In the genomic region with DNA sequence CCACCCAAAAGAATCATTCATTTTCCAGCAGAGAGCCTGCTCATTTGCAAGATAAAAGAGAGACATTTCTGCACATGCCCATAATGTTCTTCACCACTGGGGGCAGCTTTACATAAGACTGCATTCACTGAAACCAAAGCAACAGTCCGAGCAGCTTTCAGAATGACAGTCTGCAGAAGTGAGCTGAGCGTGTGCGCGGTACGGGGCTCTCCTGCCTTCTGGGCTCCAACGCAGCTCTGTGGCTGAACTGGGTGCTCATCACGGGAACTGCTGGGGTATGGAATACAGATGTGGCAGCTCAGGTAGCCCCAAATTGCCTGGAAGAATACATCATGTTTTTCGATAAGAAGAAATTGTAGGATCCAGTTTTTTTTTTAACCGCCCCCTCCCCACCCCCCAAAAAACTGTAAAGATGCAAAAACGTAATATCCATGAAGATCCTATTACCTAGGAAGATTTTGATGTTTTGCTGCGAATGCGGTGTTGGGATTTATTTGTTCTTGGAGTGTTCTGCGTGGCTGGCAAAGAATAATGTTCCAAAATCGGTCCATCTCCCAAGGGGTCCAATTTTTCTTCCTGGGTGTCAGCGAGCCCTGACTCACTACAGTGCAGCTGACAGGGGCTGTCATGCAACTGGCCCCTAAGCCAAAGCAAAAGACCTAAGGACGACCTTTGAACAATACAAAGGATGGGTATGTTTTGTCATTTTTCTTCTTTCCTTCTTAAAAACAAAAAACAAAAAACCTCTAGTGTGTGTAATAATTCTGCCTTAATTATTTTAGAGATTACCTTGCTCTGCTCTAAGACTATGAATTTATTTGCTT, we compare ENCODE assay signal across 8 cellular contexts. TPM values are rescaled to one million over a fixed set of nuclear protein-coding genes. Genes with fewer than 3 reads are reported as not detected.
A peak's percentile ranks its signal among the peaks of the same experiment; 100 is the strongest.
DNase-seq lines count a peak whose midpoint lies in the region; ATAC-seq and TF ChIP-seq lines count a peak whose summit lies in the region.

TSS of gene LRRTM3 (plus strand) at position 141 of the 824 bp plus-strand sequence.

- H3K4me1 ChIP-seq in BLaER1 (0 out of 2 replicates have a peak, but pooled peaks cover 5% of the 10 kb centered on the region), neuron (ENCODE audit: insufficient read depth, low read length) (peaks cover 25% of the 10 kb centered on the region)

- H4K20me1 ChIP-seq in BLaER1 = no peaks in the 10 kb centered on the region

- TF ChIP-seq CTCF in WTC11 (IDR thresholded peaks at IDR 0.05) (peak; percentile 46; the same call in 1 of the 2 replicates), foreskin fibroblast (IDR thresholded peaks at IDR 0.05; ENCODE audit: low read depth, low read length) (peak; percentile 66)

- no peaks in the 10 kb centered on the region; the same call in 1 of the 2 replicates for H3K36me3 Mint-ChIP-seq in WTC11

- H3K4me1 Mint-ChIP-seq in WTC11 = peaks cover 68% of the 10 kb centered on the region

- peak within 1 kb of the TSS; percentile 55 for H3K4me2 ChIP-seq in BLaER1

- POLR2A ChIA-PET in WTC11 (lab: Charles Lee) = no interaction called here

- DNase-seq in NCI-H1436 treated with DMSO at 0.1 percent for 48 hours (lab: John Stamatoyannopoulos, UW) = peak; percentile 11
- DNase-seq in WTC11 (ENCODE audit: low spot score) = peak; percentile 61
- peak; percentile 12 to 76 for DNase-seq in foreskin fibroblast
- DNase-seq in mesenteric fat pad (ENCODE audit: low spot score) = no peak

- H3K27ac ChIP-seq in BLaER1 = no peak within 1 kb of the TSS

- H3K27me3 ChIP-seq in BLaER1 (peaks cover 29% of the 10 kb centered on the region), neuron (ENCODE audit: insufficient read depth, low read length) (no peaks in the 10 kb centered on the region)

- H3K36me3 ChIP-seq in BLaER1 = no peaks in the 10 kb centered on the region
- H3K36me3 ChIP-seq in neuron (ENCODE audit: insufficient read depth, low read length) = no peaks in the 10 kb centered on the region

- H3K27ac Mint-ChIP-seq in WTC11 = peak within 1 kb of the TSS; percentile 67; the same call in 1 of the 2 replicates

- H3K9ac ChIP-seq in BLaER1 = no peak within 1 kb of the TSS

- ATAC-seq in GM18502 (IDR thresholded peaks at IDR 0.05; ENCODE audit: poor library complexity, unreplicated experiment) (peak; percentile 100), HG02852 (IDR thresholded peaks at IDR 0.05; ENCODE audit: unreplicated experiment) (peak; percentile 100), WTC11 (peak; percentile 95)

- peaks cover 30% of the 10 kb centered on the region for H3K27me3 Mint-ChIP-seq in WTC11 (ENCODE audit: low read depth)

- CTCF ChIA-PET in WTC11 (lab: Charles Lee) = interaction anchor here (0.9 to 3.3 kb wide), 7 partner anchors 9 to 595 kb away, joined by 3 to 36 read pairs (median 6); no protein-coding TSS in a partner anchor

- H3K9me3 ChIP-seq in BLaER1 (no peaks in the 10 kb centered on the region), neuron (ENCODE audit: low read length) (peaks cover 5% of the 10 kb centered on the region)

- H3K9me3 Mint-ChIP-seq in WTC11 = peaks cover 4% of the 10 kb centered on the region

- no peak within 1 kb of the TSS for H2AFZ ChIP-seq in neuron (ENCODE audit: low read depth, low read length)

- H3K4me3 Mint-ChIP-seq in WTC11 = peak within 1 kb of the TSS; percentile 82

- H3K4me3 ChIP-seq in BLaER1 (no peak within 1 kb of the TSS; the same call in 1 of the 2 replicates), foreskin fibroblast (ENCODE audit: low read depth in 1 of 2, low read length in 2 of 2) (peak within 1 kb of the TSS in 1 of 2 donors; percentile 52), neuron (ENCODE audit: low read length) (peak within 1 kb of the TSS; percentile 43)

TF ChIP-seq in WTC11, 78 proteins besides CTCF, POLR2A, EP300 and RAD21 (continues in another document):
- TF ChIP-seq, protein P1, sequence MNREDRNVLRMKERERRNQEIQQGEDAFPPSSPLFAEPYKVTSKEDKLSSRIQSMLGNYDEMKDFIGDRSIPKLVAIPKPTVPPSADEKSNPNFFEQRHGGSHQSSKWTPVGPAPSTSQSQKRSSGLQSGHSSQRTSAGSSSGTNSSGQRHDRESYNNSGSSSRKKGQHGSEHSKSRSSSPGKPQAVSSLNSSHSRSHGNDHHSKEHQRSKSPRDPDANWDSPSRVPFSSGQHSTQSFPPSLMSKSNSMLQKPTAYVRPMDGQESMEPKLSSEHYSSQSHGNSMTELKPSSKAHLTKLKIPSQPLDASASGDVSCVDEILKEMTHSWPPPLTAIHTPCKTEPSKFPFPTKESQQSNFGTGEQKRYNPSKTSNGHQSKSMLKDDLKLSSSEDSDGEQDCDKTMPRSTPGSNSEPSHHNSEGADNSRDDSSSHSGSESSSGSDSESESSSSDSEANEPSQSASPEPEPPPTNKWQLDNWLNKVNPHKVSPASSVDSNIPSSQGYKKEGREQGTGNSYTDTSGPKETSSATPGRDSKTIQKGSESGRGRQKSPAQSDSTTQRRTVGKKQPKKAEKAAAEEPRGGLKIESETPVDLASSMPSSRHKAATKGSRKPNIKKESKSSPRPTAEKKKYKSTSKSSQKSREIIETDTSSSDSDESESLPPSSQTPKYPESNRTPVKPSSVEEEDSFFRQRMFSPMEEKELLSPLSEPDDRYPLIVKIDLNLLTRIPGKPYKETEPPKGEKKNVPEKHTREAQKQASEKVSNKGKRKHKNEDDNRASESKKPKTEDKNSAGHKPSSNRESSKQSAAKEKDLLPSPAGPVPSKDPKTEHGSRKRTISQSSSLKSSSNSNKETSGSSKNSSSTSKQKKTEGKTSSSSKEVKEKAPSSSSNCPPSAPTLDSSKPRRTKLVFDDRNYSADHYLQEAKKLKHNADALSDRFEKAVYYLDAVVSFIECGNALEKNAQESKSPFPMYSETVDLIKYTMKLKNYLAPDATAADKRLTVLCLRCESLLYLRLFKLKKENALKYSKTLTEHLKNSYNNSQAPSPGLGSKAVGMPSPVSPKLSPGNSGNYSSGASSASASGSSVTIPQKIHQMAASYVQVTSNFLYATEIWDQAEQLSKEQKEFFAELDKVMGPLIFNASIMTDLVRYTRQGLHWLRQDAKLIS (CRISPR knock-in tag; IDR thresholded peaks at IDR 0.05; ENCODE audit: borderline replicate concordance) = no peak
- no peak for TF ChIP-seq ZNF232 (CRISPR knock-in tag; IDR thresholded peaks at IDR 0.05)
- TF ChIP-seq, protein P2, sequence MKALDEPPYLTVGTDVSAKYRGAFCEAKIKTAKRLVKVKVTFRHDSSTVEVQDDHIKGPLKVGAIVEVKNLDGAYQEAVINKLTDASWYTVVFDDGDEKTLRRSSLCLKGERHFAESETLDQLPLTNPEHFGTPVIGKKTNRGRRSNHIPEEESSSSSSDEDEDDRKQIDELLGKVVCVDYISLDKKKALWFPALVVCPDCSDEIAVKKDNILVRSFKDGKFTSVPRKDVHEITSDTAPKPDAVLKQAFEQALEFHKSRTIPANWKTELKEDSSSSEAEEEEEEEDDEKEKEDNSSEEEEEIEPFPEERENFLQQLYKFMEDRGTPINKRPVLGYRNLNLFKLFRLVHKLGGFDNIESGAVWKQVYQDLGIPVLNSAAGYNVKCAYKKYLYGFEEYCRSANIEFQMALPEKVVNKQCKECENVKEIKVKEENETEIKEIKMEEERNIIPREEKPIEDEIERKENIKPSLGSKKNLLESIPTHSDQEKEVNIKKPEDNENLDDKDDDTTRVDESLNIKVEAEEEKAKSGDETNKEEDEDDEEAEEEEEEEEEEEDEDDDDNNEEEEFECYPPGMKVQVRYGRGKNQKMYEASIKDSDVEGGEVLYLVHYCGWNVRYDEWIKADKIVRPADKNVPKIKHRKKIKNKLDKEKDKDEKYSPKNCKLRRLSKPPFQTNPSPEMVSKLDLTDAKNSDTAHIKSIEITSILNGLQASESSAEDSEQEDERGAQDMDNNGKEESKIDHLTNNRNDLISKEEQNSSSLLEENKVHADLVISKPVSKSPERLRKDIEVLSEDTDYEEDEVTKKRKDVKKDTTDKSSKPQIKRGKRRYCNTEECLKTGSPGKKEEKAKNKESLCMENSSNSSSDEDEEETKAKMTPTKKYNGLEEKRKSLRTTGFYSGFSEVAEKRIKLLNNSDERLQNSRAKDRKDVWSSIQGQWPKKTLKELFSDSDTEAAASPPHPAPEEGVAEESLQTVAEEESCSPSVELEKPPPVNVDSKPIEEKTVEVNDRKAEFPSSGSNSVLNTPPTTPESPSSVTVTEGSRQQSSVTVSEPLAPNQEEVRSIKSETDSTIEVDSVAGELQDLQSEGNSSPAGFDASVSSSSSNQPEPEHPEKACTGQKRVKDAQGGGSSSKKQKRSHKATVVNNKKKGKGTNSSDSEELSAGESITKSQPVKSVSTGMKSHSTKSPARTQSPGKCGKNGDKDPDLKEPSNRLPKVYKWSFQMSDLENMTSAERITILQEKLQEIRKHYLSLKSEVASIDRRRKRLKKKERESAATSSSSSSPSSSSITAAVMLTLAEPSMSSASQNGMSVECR (CRISPR knock-in tag; IDR thresholded peaks at IDR 0.05; ENCODE audit: borderline replicate concordance) = no peak
- TF ChIP-seq NFYB (CRISPR knock-in tag; conservative IDR thresholded peaks at IDR 0.05; ENCODE audit: low read depth) = no peak
- TF ChIP-seq, protein P3, sequence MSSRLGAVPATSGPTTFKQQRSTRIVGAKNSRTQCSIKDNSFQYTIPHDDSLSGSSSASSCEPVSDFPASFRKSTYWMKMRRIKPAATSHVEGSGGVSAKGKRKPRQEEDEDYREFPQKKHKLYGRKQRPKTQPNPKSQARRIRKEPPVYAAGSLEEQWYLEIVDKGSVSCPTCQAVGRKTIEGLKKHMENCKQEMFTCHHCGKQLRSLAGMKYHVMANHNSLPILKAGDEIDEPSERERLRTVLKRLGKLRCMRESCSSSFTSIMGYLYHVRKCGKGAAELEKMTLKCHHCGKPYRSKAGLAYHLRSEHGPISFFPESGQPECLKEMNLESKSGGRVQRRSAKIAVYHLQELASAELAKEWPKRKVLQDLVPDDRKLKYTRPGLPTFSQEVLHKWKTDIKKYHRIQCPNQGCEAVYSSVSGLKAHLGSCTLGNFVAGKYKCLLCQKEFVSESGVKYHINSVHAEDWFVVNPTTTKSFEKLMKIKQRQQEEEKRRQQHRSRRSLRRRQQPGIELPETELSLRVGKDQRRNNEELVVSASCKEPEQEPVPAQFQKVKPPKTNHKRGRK (CRISPR knock-in tag; IDR thresholded peaks at IDR 0.05; ENCODE audit: borderline replicate concordance) = no peak
- no peak for TF ChIP-seq ZNF219 (CRISPR knock-in tag; IDR thresholded peaks at IDR 0.05; ENCODE audit: borderline replicate concordance)
- TF ChIP-seq JUN (CRISPR knock-in tag; IDR thresholded peaks at IDR 0.05) = no peak

RNA-seq across cellular contexts. Expression of gene LRRTM3, which starts in this region (rescaled TPM):
- total RNA-seq in WTC11 (2021) (0.32 to 0.52 TPM (median 0.48 TPM) in 3 replicates), mesenteric fat pad (not detected)

Comparison
In these comparisons a context has a peak if more than half of its experiments do, and no peak if none do; other contexts are left out.
1. Peak in DNase-seq and ATAC-seq in WTC11; RNA of the gene not detected or under 1 TPM.